Comparison of ENCODE assay signal across 12 cellular contexts in the genomic region with DNA sequence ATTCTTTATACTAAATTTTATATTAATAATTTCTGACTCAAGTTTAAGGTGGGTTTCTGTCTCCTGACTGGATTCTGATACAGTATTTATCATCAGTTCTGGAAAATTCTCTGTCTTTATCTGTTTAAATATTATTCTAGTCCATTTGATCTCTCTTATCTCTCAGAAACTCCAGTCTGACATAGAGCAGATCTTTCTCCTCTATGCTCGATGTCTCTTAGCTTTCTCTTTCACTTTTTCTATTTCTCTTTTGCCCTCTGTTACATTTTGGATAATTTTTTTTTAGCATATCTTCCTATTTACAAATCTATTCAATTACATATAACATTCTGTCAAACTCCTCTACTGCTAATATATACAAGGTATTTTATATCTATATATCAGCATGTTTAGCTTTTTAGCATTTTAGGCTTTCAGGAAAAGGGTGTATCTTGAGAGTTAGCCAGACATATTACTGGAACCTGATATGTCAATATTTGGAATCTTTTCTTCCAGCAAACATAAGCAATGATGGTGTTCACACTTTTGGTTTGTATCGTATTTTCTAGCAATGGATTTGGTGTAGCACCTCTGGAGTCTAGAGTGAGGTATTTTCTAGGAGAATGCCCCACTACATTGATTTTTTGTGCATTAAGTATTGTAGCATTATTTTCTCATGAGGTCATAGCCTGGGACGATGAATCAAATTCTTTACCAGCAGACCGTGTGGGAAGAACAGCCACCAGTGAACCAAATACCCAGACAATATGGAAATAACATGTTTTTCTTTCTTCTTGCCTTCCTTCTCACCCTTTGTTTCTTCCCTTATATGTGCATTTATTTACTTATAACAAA. TPM values are rescaled to one million over a fixed set of nuclear protein-coding genes. Genes with fewer than 3 reads are reported as not detected.
DNase-seq lines count a peak whose midpoint lies in the region; ATAC-seq and TF ChIP-seq lines count a peak whose summit lies in the region.
"Had no signal": no experiment of that assay in that cellular context is flagged by ENCODE, and none has a peak within 500 bp of the region (broad histone marks: within the 10 kb centered on the region; RNA-seq: fewer than 3 reads in every experiment).

No MANE protein-coding gene starts in this region.

- H2BK12ac ChIP-seq in mesenchymal stem cell (ENCODE audit: low read length in 2 of 2): no peak overlapping the region

- peak overlapping the region; percentile 95 for H3K9ac ChIP-seq in mesenchymal stem cell (ENCODE audit: low read length)
- H3K9ac ChIP-seq: BLaER1 had no signal

- no peak overlapping the region for H4K91ac ChIP-seq in mesenchymal stem cell (ENCODE audit: low read length)

- H3K4me3 Mint-ChIP-seq in activated naive CD8-positive, alpha-beta T cell treated with anti-CD3 and anti-CD28 coated beads, Interleukin-2, amount 10 ng/mL, durations not matched to agents 7 days and 5 days: peak overlapping the region; percentile 2
- no peak overlapping the region for H3K4me3 Mint-ChIP-seq in activated naive CD8-positive, alpha-beta T cell treated with anti-CD3 and anti-CD28 coated beads, Interleukin-2, amount 50 U/mL, for 24 hours
- H3K4me3 Mint-ChIP-seq in type B pancreatic cell: peak overlapping the region; percentile 9
- H3K4me3 Mint-ChIP-seq: H9 had no signal

- H3K4me3 ChIP-seq in breast epithelium: peak overlapping the region; percentile 7 to 29 (median 15)
- H3K4me3 ChIP-seq in mesenchymal stem cell (ENCODE audit: insufficient read depth in 1 of 2, low read depth in 1 of 2, low read length in 2 of 2): peak overlapping the region in 1 of 2 experiments; percentile 75
- H3K4me3 ChIP-seq: BLaER1 had no signal

- WGBS in mesenchymal stem cell: 5% methylated on average over 4 of the region's 4 CpGs

- no peak overlapping the region for H2AFZ ChIP-seq in mesenchymal stem cell (ENCODE audit: low read depth, low read length)

- no peak overlapping the region for H3K27ac Mint-ChIP-seq in activated naive CD8-positive, alpha-beta T cell treated with anti-CD3 and anti-CD28 coated beads, Interleukin-2, amount 10 ng/mL, durations not matched to agents 7 days and 5 days
- no peak overlapping the region for H3K27ac Mint-ChIP-seq in activated naive CD8-positive, alpha-beta T cell treated with anti-CD3 and anti-CD28 coated beads, Interleukin-2, amount 50 U/mL, for 24 hours
- H3K27ac Mint-ChIP-seq in type B pancreatic cell: peak overlapping the region; percentile 11
- H3K27ac Mint-ChIP-seq: H9 had no signal

- H2BK15ac ChIP-seq in mesenchymal stem cell (ENCODE audit: low read depth, poor library complexity, severe bottlenecking): no peak overlapping the region

- no peak overlapping the region for H3K14ac ChIP-seq in mesenchymal stem cell (ENCODE audit: low read length in 2 of 2)

- H3K36me3 ChIP-seq in breast epithelium: no peaks in the 10 kb centered on the region
- no peaks in the 10 kb centered on the region for H3K36me3 ChIP-seq in mesenchymal stem cell (ENCODE audit: control insufficient read depth in 1 of 2, insufficient read depth in 2 of 2, low read depth in 1 of 2, low read length in 2 of 2)
- H3K36me3 ChIP-seq: BLaER1 had no signal

- no peak overlapping the region for H3K4ac ChIP-seq in mesenchymal stem cell (ENCODE audit: low read depth in 1 of 2, low read length in 2 of 2)

- no peak overlapping the region for H3K4me2 ChIP-seq in mesenchymal stem cell (ENCODE audit: low read length, poor library complexity, severe bottlenecking)
- H3K4me2 ChIP-seq: BLaER1 had no signal

- H3K27me3 Mint-ChIP-seq in activated naive CD8-positive, alpha-beta T cell treated with anti-CD3 and anti-CD28 coated beads, Interleukin-2, amount 10 ng/mL, durations not matched to agents 7 days and 5 days: peaks cover 32% of the 10 kb centered on the region
- peaks cover 21% of the 10 kb centered on the region for H3K27me3 Mint-ChIP-seq in activated naive CD8-positive, alpha-beta T cell treated with anti-CD3 and anti-CD28 coated beads, Interleukin-2, amount 50 U/mL, for 24 hours
- H3K27me3 Mint-ChIP-seq in type B pancreatic cell: no peaks in the 10 kb centered on the region

- H3K4me1 Mint-ChIP-seq in activated naive CD8-positive, alpha-beta T cell treated with anti-CD3 and anti-CD28 coated beads, Interleukin-2, amount 10 ng/mL, durations not matched to agents 7 days and 5 days: peaks cover 2% of the 10 kb centered on the region
- no peaks in the 10 kb centered on the region for H3K4me1 Mint-ChIP-seq in activated naive CD8-positive, alpha-beta T cell treated with anti-CD3 and anti-CD28 coated beads, Interleukin-2, amount 50 U/mL, for 24 hours
- peaks cover 26% of the 10 kb centered on the region for H3K4me1 Mint-ChIP-seq in type B pancreatic cell (ENCODE audit: unreplicated experiment)

- TF ChIP-seq CTCF in breast epithelium (IDR thresholded peaks at IDR 0.05): no peak
- TF ChIP-seq CTCF in type B pancreatic cell (conservative IDR thresholded peaks at IDR 0.05): no peak

- no peaks in the 10 kb centered on the region for H3K27me3 ChIP-seq in breast epithelium
- H3K27me3 ChIP-seq in mesenchymal stem cell (ENCODE audit: control insufficient read depth in 1 of 2, insufficient read depth in 1 of 2, low read length in 2 of 2): no peaks in the 10 kb centered on the region
- H3K27me3 ChIP-seq: BLaER1 had no signal

- no peak overlapping the region for H3K23ac ChIP-seq in mesenchymal stem cell (ENCODE audit: low read length in 2 of 2)

- H2BK120ac ChIP-seq in mesenchymal stem cell (ENCODE audit: low read depth, low read length): no peak overlapping the region

- H3K27ac ChIP-seq in breast epithelium (peak overlapping the region; percentile 97 to 99), mesenchymal stem cell (ENCODE audit: low read length, poor library complexity, severe bottlenecking) (peak overlapping the region; percentile 99)
- H3K27ac ChIP-seq: BLaER1 had no signal

- H3K79me1 ChIP-seq in mesenchymal stem cell (replicated peaks; ENCODE audit: low read length, poor library complexity, severe bottlenecking): no peaks in the 10 kb centered on the region

- H3K18ac ChIP-seq in mesenchymal stem cell (ENCODE audit: low read depth in 1 of 2, low read length in 2 of 2): peak overlapping the region in 1 of 2 experiments; percentile 84

- H3K9me3 ChIP-seq in breast epithelium (no peaks in the 10 kb centered on the region), mesenchymal stem cell (ENCODE audit: control insufficient read depth, low read length) (no peaks in the 10 kb centered on the region)
- H3K9me3 ChIP-seq: BLaER1 had no signal

- TF ChIP-seq POLR2A in breast epithelium (IDR thresholded peaks at IDR 0.05): no peak

- no peak overlapping the region for H2AK5ac ChIP-seq in mesenchymal stem cell (ENCODE audit: low read length, severe bottlenecking)

- intact Hi-C loops in breast epithelium (cut with DNase I; ENCODE audit: low total_unique reads) (no loop called here), head of caudate nucleus (cut with DNase I) (no loop called here)

- no peak for ATAC-seq in activated naive CD8-positive, alpha-beta T cell treated with anti-CD3 and anti-CD28 coated beads, Interleukin-2, amount 10 ng/mL, durations not matched to agents 7 days and 5 days (ENCODE audit: low read depth)
- ATAC-seq in activated naive CD8-positive, alpha-beta T cell treated with anti-CD3 and anti-CD28 coated beads, Interleukin-2, amount 50 U/mL, for 24 hours: no peak
- no peak for ATAC-seq in GM18861 (IDR thresholded peaks at IDR 0.05; ENCODE audit: unreplicated experiment)
- ATAC-seq: sciatic nerve had no signal

- H4K8ac ChIP-seq in mesenchymal stem cell (ENCODE audit: low read length): no peak overlapping the region

- no peaks in the 10 kb centered on the region for H3K9me3 Mint-ChIP-seq in activated naive CD8-positive, alpha-beta T cell treated with anti-CD3 and anti-CD28 coated beads, Interleukin-2, amount 10 ng/mL, durations not matched to agents 7 days and 5 days
- H3K9me3 Mint-ChIP-seq in activated naive CD8-positive, alpha-beta T cell treated with anti-CD3 and anti-CD28 coated beads, Interleukin-2, amount 50 U/mL, for 24 hours: no peaks in the 10 kb centered on the region
- peaks cover 11% of the 10 kb centered on the region for H3K9me3 Mint-ChIP-seq in type B pancreatic cell

- H3K4me1 ChIP-seq in breast epithelium (peaks cover 0 to 8% of the 10 kb centered on the region in 2 donors), mesenchymal stem cell (ENCODE audit: control insufficient read depth, insufficient read depth, low read depth, low read length) (peaks cover 6% of the 10 kb centered on the region)
- H3K4me1 ChIP-seq: BLaER1 had no signal

- H3K36me3 Mint-ChIP-seq in activated naive CD8-positive, alpha-beta T cell treated with anti-CD3 and anti-CD28 coated beads, Interleukin-2, amount 10 ng/mL, durations not matched to agents 7 days and 5 days: no peaks in the 10 kb centered on the region
- no peaks in the 10 kb centered on the region for H3K36me3 Mint-ChIP-seq in activated naive CD8-positive, alpha-beta T cell treated with anti-CD3 and anti-CD28 coated beads, Interleukin-2, amount 50 U/mL, for 24 hours (ENCODE audit: low read depth)
- peaks cover 4% of the 10 kb centered on the region for H3K36me3 Mint-ChIP-seq in type B pancreatic cell

- DNase-seq in activated naive CD8-positive, alpha-beta T cell treated with anti-CD3 and anti-CD28 coated beads, Interleukin-2, amount 10 ng/mL, durations not matched to agents 7 days and 5 days: no peak
- no peak for DNase-seq in activated naive CD8-positive, alpha-beta T cell treated with anti-CD3 and anti-CD28 coated beads, Interleukin-2, amount 50 U/mL, for 24 hours
- no peak for DNase-seq in breast epithelium (ENCODE audit: low spot score in 2 of 2)
- DNase-seq in mesenchymal stem cell: peak; percentile 86
- DNase-seq in type B pancreatic cell (ENCODE audit: extremely low spot score, unreplicated experiment): no peak
- DNase-seq in head of caudate nucleus: no peak
- no peak for DNase-seq in retina
- DNase-seq: activated effector memory CD4-positive, alpha-beta T cell treated with anti-CD3 and anti-CD28 coated beads, Interleukin-2, amount 50 U/mL, for 16 hours; H9 had no signal

- POLR2A ChIA-PET in activated naive CD8-positive, alpha-beta T cell treated with anti-CD3 and anti-CD28 coated beads, Interleukin-2, amount 10 ng/mL, durations not matched to agents 7 days and 5 days (lab: Charles Lee): no interaction called here

- peak overlapping the region; percentile 97 for H2BK5ac ChIP-seq in mesenchymal stem cell (ENCODE audit: low read depth, low read length, poor library complexity, severe bottlenecking)

RNA-seq across cellular contexts. Expression of gene NNMT, which starts 4.1 kb away (rescaled TPM):
- total RNA-seq in activated naive CD8-positive, alpha-beta T cell treated with anti-CD3 and anti-CD28 coated beads, Interleukin-2, amount 10 ng/mL, durations not matched to agents 7 days and 5 days: not detected
- total RNA-seq in breast epithelium (1,000 to 10,000 TPM in 2 of 3 donors, 100 to 1,000 TPM in 1; 987 to 2,750 (median 1,078) TPM), type B pancreatic cell (ENCODE audit: low replicate concordance) (0.64 and 2.8 TPM in 2 replicates)
- polyA plus RNA-seq in mesenchymal stem cell (2013, experiment 1 of 2): 700 TPM
- 645 TPM for polyA plus RNA-seq in mesenchymal stem cell (2013, experiment 2 of 2)
- total RNA-seq: H9 had no signal

Comparison
In these comparisons a context has a peak if more than half of its experiments do, and no peak if none do; other contexts are left out.
1. RNA of gene NNMT, which starts 4.1 kb away (total RNA-seq): 987 to 2,750 TPM in breast epithelium; 0.64 to 2.8 TPM in type B pancreatic cell and not detected in activated naive CD8-positive, alpha-beta T cell treated with anti-CD3 and anti-CD28 coated beads, Interleukin-2, amount 10 ng/mL, durations not matched to agents 7 days and 5 days; every median in the first group is over 100 times any median in the second.